9 cellular contexts compared by ENCODE assay signal in genomic region chr19:17109962-17110598, GRCh38. TPM values are rescaled to one million over a fixed set of nuclear protein-coding genes. Genes with fewer than 3 reads are reported as not detected.
DNase-seq lines count a peak whose midpoint lies in the region; ATAC-seq, FAIRE-seq and TF ChIP-seq lines count a peak whose summit lies in the region.
"Had no signal": no experiment of that assay in that cellular context is flagged by ENCODE, and none has a peak within 500 bp of the region (broad histone marks: within the 10 kb centered on the region; RNA-seq: fewer than 3 reads in every experiment).

No MANE protein-coding gene starts in this region.

- CTCF ChIA-PET in Caco-2 (lab: Charles Lee) = no interaction called here

- peak; percentile 50 for ATAC-seq in HG03175 (IDR thresholded peaks at IDR 0.05; ENCODE audit: unreplicated experiment)

- H3K4me1 ChIP-seq in ascending aorta (peaks cover 18 to 42% of the 10 kb centered on the region in 2 donors), Caco-2 (no peaks in the 10 kb centered on the region)
- H3K4me1 ChIP-seq: parathyroid adenoma had no signal

- no peaks in the 10 kb centered on the region for H3K27me3 ChIP-seq in ascending aorta
- no peaks in the 10 kb centered on the region for H3K27me3 ChIP-seq in Caco-2 (replicated peaks; ENCODE audit: control insufficient read depth, insufficient read depth, low read length)

- intact Hi-C loops in ascending aorta (cut with DNase I) (no loop called here), Caco-2 (cut with micrococcal nuclease; ENCODE audit: unreplicated experiment) (no loop called here)

- DNase-seq in GM18507 (ENCODE audit: extremely low spot score, insufficient read length, low read depth) (peak; percentile 60), ascending aorta (ENCODE audit: low spot score in 2 of 2) (peak in 1 of 2 donors; percentile 75), pons (ENCODE audit: low spot score) (peak; percentile 63), Caco-2 (no peak), HUDEP-2 (lab: John Stamatoyannopoulos, UW; ENCODE audit: unreplicated experiment in 76 of 76) (no peak), NCI-H1694 (lab: John Stamatoyannopoulos, UW) (no peak), DMS153 treated with DMSO at 0.1 percent for 48 hours (lab: John Stamatoyannopoulos, UW; ENCODE audit: unreplicated experiment) (no peak)

- H3K27me3 Mint-ChIP-seq in Caco-2 (ENCODE audit: insufficient read depth, unreplicated experiment) = no peaks in the 10 kb centered on the region

- no peak overlapping the region for H3K4me3 Mint-ChIP-seq in Caco-2 (ENCODE audit: unreplicated experiment)

- no peak overlapping the region for H3K27ac Mint-ChIP-seq in Caco-2 (ENCODE audit: unreplicated experiment)

- TF ChIP-seq CTCF in ascending aorta (IDR thresholded peaks at IDR 0.05) = no peak
- no peak for TF ChIP-seq CTCF in Caco-2 (IDR thresholded peaks at IDR 0.05; ENCODE audit: insufficient read depth in 1 of 2, low read depth in 1 of 2, low read length in 1 of 2, severe bottlenecking in 1 of 2, unreplicated experiment in 1 of 2)

- no TSS peak for BruUV-seq in Caco-2 (replicated peaks; lab: Mats Ljungman, UMichigan)

- no peaks in the 10 kb centered on the region for H3K9me3 Mint-ChIP-seq in Caco-2 (ENCODE audit: unreplicated experiment)

- peak overlapping the region; percentile 85 to 91 for H3K27ac ChIP-seq in ascending aorta
- H3K27ac ChIP-seq: parathyroid adenoma had no signal

- H3K4me3 ChIP-seq in ascending aorta (no peak overlapping the region), Caco-2 (ENCODE audit: low read depth, low read length) (no peak overlapping the region)

- H3K4me1 Mint-ChIP-seq in Caco-2 (ENCODE audit: low read depth, unreplicated experiment) = no peaks in the 10 kb centered on the region

- POLR2A ChIA-PET in Caco-2 (lab: Charles Lee) = interaction anchor here (0.6 kb wide), 1 partner anchor 202 kb away, joined by 3 read pairs; no protein-coding TSS in a partner anchor

- peaks cover 15% of the 10 kb centered on the region for H3K36me3 Mint-ChIP-seq in Caco-2 (ENCODE audit: insufficient read depth, unreplicated experiment)

- FAIRE-seq in GM18507 (lab: Jason Lieb, UNC) = peak; percentile 92

- H3K36me3 ChIP-seq in ascending aorta (peaks cover 11 to 25% of the 10 kb centered on the region in 2 donors), Caco-2 (ENCODE audit: control insufficient read depth, insufficient read depth, low read length) (no peaks in the 10 kb centered on the region)

- H3K9me3 ChIP-seq in ascending aorta (no peaks in the 10 kb centered on the region), Caco-2 (no peaks in the 10 kb centered on the region)

RNA-seq across cellular contexts. Expression of gene MYO9B, which starts 34.5 kb away (rescaled TPM):
- total RNA-seq in ascending aorta (182 TPM), Caco-2 (2022) (47.6 and 52.8 TPM in 2 replicates)

RNA-seq across cellular contexts. Expression of gene HAUS8, which starts 34.8 kb away (rescaled TPM):
- total RNA-seq in ascending aorta (4.3 TPM), Caco-2 (2022) (24.4 and 30.6 TPM in 2 replicates)

Comparison
In these comparisons a context has a peak if more than half of its experiments do, and no peak if none do; other contexts are left out.
1. DNase-seq: peak in GM18507 (single experiment) and pons (single experiment); none in Caco-2 (0 of 2), HUDEP-2 (0 of 76), NCI-H1694 (single experiment) and DMS153 treated with DMSO at 0.1 percent for 48 hours (single experiment).